ENCODE assay signal across 8 cellular contexts in the genomic region with DNA sequence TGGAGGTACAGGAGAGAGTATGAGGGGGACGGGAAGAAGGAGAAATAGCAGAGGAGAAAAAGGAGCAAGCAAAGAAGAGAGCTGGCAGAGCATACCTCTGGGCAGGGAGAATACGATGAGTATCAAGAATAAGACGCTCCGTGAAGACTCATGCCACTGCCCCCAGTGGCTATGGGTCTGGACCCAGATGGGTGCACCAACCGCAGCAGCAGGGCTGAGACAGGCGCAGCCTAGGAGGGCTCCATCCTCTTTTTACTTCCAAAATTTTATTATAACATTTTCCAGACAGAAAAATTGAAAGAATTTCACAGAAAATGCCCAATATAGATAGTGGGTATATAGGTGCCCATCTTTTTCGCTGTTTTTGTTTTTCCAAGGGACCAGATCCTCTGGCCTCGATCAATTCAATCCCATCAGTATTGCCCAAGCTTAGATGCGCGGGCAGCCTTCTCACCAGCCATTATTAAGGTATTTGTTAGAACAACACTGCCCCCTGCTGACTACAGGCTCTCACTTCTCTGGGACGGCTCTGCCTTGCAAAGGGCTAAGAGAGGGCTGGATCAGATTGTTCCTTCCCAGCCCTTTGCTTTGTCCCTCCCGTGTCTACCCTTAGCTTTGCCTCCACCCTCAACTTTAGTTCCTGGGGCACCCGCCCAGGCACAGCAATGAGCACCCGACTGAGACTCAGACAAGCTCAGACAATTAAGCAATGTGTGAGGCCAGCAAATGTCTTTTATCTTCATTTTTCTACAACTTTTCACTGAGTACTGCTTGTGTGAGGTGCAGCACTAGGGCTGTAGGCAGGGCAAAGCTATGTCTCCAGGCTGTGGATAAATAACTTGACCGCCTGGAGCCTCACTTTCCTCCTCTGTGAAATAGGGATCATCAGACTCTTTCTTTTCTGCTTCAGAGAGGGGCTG. TPM values are rescaled to one million over a fixed set of nuclear protein-coding genes. Genes with fewer than 3 reads are reported as not detected.
DNase-seq lines count a peak whose midpoint lies in the region; ATAC-seq, FAIRE-seq and TF ChIP-seq lines count a peak whose summit lies in the region.

No MANE protein-coding gene starts in this region.

- ATAC-seq in GM23338 (peak; percentile 97), pancreas (peak; percentile 89 to 97 (median 92))

- H3F3A ChIP-seq in GM23338 (replicated peaks; ENCODE audit: low read depth), result no peaks in the 10 kb centered on the region

- TF ChIP-seq CTCF in GM23338 (conservative IDR thresholded peaks at IDR 0.05; ENCODE audit: low read depth in 2 of 2) (peak; percentile 78 to 94), RWPE1 (conservative IDR thresholded peaks at IDR 0.05; ENCODE audit: low read depth) (peak; percentile 56), pancreas (IDR thresholded peaks at IDR 0.05) (peak; percentile 70 to 78 (median 74)), tibial nerve (IDR thresholded peaks at IDR 0.05) (peak; percentile 46 to 61 (median 57))

- no peak for TF ChIP-seq EP300 in tibial nerve (IDR thresholded peaks at IDR 0.05)

- DNase-seq in EH (ENCODE audit: low read depth) (peak; percentile 79), GM23338 (ENCODE audit: low spot score) (peak; percentile 98), LoVo (ENCODE audit: low spot score) (peak; percentile 70), RWPE1 (ENCODE audit: low spot score) (peak; percentile 60), germinal center (ENCODE audit: low spot score) (peak; percentile 55), pancreas (peak; percentile 67 to 86 (median 82)), tibial nerve (ENCODE audit: low spot score in 2 of 2) (peak; percentile 71 to 92)
- DNase-seq in activated T-helper 2 cell treated with anti-CD3 and anti-CD28 coated beads, Interferon-gamma antibody, Interleukin-2, Interleukin-4, amounts not matched to agents 10 μg/mL and 5 μg/mL and 100 μg/mL, durations not matched to agents 14 hours and 24 hours and 36 hours (ENCODE audit: low spot score), result peak; percentile 57

- H3K27ac ChIP-seq in GM23338 (ENCODE audit: low read depth) (no peak overlapping the region), RWPE1 (peak overlapping the region; percentile 56), pancreas (no peak overlapping the region), tibial nerve (no peak overlapping the region)

- no peak for FAIRE-seq in pancreas (lab: Jason Lieb, UNC)

- no peak overlapping the region for H3K4me2 ChIP-seq in GM23338

- H3K4me1 Mint-ChIP-seq in GM23338, result peaks cover 24% of the 10 kb centered on the region
- peaks cover 19% of the 10 kb centered on the region for H3K4me1 Mint-ChIP-seq in activated T-helper 2 cell treated with anti-CD3 and anti-CD28 coated beads, Interferon-gamma antibody, Interleukin-2, Interleukin-4, amounts not matched to agents 10 μg/mL and 5 μg/mL and 100 μg/mL, durations not matched to agents 14 hours and 24 hours and 36 hours (ENCODE audit: low read depth)

- no peaks in the 10 kb centered on the region for H3K4me1 ChIP-seq in GM23338 (ENCODE audit: insufficient read depth)
- H3K4me1 ChIP-seq in pancreas, result no peaks in the 10 kb centered on the region
- peaks cover 0 to 4% (median 0%) of the 10 kb centered on the region in 4 donors for H3K4me1 ChIP-seq in tibial nerve

- H4K20me1 ChIP-seq in GM23338 (replicated peaks; ENCODE audit: insufficient read depth), result no peaks in the 10 kb centered on the region

- no peak overlapping the region for H3K4me3 ChIP-seq in GM23338
- no peak overlapping the region for H3K4me3 ChIP-seq in pancreas
- no peak overlapping the region for H3K4me3 ChIP-seq in tibial nerve

- CTCF ChIA-PET in RWPE1 (lab: Yijun Ruan, JAX), result interaction anchor here (0.5 to 1.6 kb wide), 14 partner anchors 9 to 1097 kb away, joined by 3 to 4 read pairs (median 3); no protein-coding TSS in a partner anchor

- no peaks in the 10 kb centered on the region for H3K9me3 Mint-ChIP-seq in GM23338
- no peaks in the 10 kb centered on the region for H3K9me3 Mint-ChIP-seq in activated T-helper 2 cell treated with anti-CD3 and anti-CD28 coated beads, Interferon-gamma antibody, Interleukin-2, Interleukin-4, amounts not matched to agents 10 μg/mL and 5 μg/mL and 100 μg/mL, durations not matched to agents 14 hours and 24 hours and 36 hours

- H3K27me3 Mint-ChIP-seq in GM23338 (ENCODE audit: insufficient read depth, low read depth, poor library complexity), result peaks cover 12% of the 10 kb centered on the region
- H3K27me3 Mint-ChIP-seq in activated T-helper 2 cell treated with anti-CD3 and anti-CD28 coated beads, Interferon-gamma antibody, Interleukin-2, Interleukin-4, amounts not matched to agents 10 μg/mL and 5 μg/mL and 100 μg/mL, durations not matched to agents 14 hours and 24 hours and 36 hours (ENCODE audit: low read depth), result peaks cover 17% of the 10 kb centered on the region

- TF ChIP-seq POLR2A in tibial nerve (IDR thresholded peaks at IDR 0.05), result no peak

- POLR2A ChIA-PET in RWPE1 (lab: Yijun Ruan, JAX; ENCODE audit: low non-redundant PET), result no interaction called here

- H2AFZ ChIP-seq in GM23338, result peak overlapping the region; percentile 83

- H3K9me3 ChIP-seq in pancreas (no peaks in the 10 kb centered on the region), tibial nerve (no peaks in the 10 kb centered on the region)

- intact Hi-C loops in activated T-helper 2 cell treated with anti-CD3 and anti-CD28 coated beads, Interferon-gamma antibody, Interleukin-2, Interleukin-4, amounts not matched to agents 10 μg/mL and 5 μg/mL and 100 μg/mL, durations not matched to agents 14 hours and 24 hours and 36 hours (cut with micrococcal nuclease), result loop anchor here (5.0 kb wide), 1 partner anchor 914 kb away; no protein-coding TSS in a partner anchor
- intact Hi-C loops in pancreas (cut with DNase I), result loop anchor here in 1 of 3 donors (10.0 kb wide), 1 partner anchor 361 kb away; no protein-coding TSS in a partner anchor

- H3K27me3 ChIP-seq in GM23338 (ENCODE audit: insufficient read depth), result no peaks in the 10 kb centered on the region
- H3K27me3 ChIP-seq in pancreas, result peaks cover 0 to 6% (median 0%) of the 10 kb centered on the region in 4 donors
- peaks cover 0 to 16% of the 10 kb centered on the region in 2 donors for H3K27me3 ChIP-seq in tibial nerve

- H3K36me3 Mint-ChIP-seq in GM23338 (ENCODE audit: low read depth), result no peaks in the 10 kb centered on the region
- H3K36me3 Mint-ChIP-seq in activated T-helper 2 cell treated with anti-CD3 and anti-CD28 coated beads, Interferon-gamma antibody, Interleukin-2, Interleukin-4, amounts not matched to agents 10 μg/mL and 5 μg/mL and 100 μg/mL, durations not matched to agents 14 hours and 24 hours and 36 hours (ENCODE audit: low read depth), result no peaks in the 10 kb centered on the region

- H3K27ac Mint-ChIP-seq in GM23338, result no peak overlapping the region
- no peak overlapping the region for H3K27ac Mint-ChIP-seq in activated T-helper 2 cell treated with anti-CD3 and anti-CD28 coated beads, Interferon-gamma antibody, Interleukin-2, Interleukin-4, amounts not matched to agents 10 μg/mL and 5 μg/mL and 100 μg/mL, durations not matched to agents 14 hours and 24 hours and 36 hours

- H3K79me2 ChIP-seq in GM23338 (replicated peaks; ENCODE audit: insufficient read depth), result no peaks in the 10 kb centered on the region

- H3K9me2 ChIP-seq in GM23338 (ENCODE audit: insufficient read depth), result no peaks in the 10 kb centered on the region

- H3K4me3 Mint-ChIP-seq in GM23338, result no peak overlapping the region
- no peak overlapping the region for H3K4me3 Mint-ChIP-seq in activated T-helper 2 cell treated with anti-CD3 and anti-CD28 coated beads, Interferon-gamma antibody, Interleukin-2, Interleukin-4, amounts not matched to agents 10 μg/mL and 5 μg/mL and 100 μg/mL, durations not matched to agents 14 hours and 24 hours and 36 hours (ENCODE audit: low read depth)

- H3K36me3 ChIP-seq in GM23338 (ENCODE audit: insufficient read depth) (no peaks in the 10 kb centered on the region), pancreas (no peaks in the 10 kb centered on the region), tibial nerve (no peaks in the 10 kb centered on the region)

- WGBS in pancreas, 2 donors, result 23 to 29% methylated on average over 15 of the region's 15 CpGs
- WGBS in tibial nerve, 2 donors, result 40 to 43% methylated on average over 15 of the region's 15 CpGs

TF ChIP-seq in GM23338, 12 proteins besides CTCF, POLR2A, EP300 and RAD21 (continues in another document):
- TF ChIP-seq NANOG (IDR thresholded peaks at IDR 0.05; ENCODE audit: borderline replicate concordance), result no peak
- TF ChIP-seq EZH2phosphoT487 (IDR thresholded peaks at IDR 0.05; ENCODE audit: unreplicated experiment), result no peak
- no peak for TF ChIP-seq EZH2 (IDR thresholded peaks at IDR 0.05; ENCODE audit: low read depth, unreplicated experiment)
- TF ChIP-seq STAT1 (IDR thresholded peaks at IDR 0.05; ENCODE audit: unreplicated experiment), result no peak
- no peak for TF ChIP-seq JUNB (IDR thresholded peaks at IDR 0.05; ENCODE audit: unreplicated experiment)
- TF ChIP-seq ETS1 (IDR thresholded peaks at IDR 0.05), result no peak

RNA-seq across cellular contexts. Expression of gene CAMK1G, which starts 17.5 kb away (rescaled TPM):
- 0.76 and 2.8 TPM in 2 replicates for total RNA-seq in GM23338 (2014; rRNA removed; shearing (Covaris generic))
- 0.09 and 0.32 TPM in 2 replicates for polyA plus RNA-seq in GM23338 (2016; fragmentation: Nextera tagmentation; extraction: Ambion mirVana)
- not detected in 2 replicates for total RNA-seq in activated T-helper 2 cell treated with anti-CD3 and anti-CD28 coated beads, Interferon-gamma antibody, Interleukin-2, Interleukin-4, amounts not matched to agents 10 μg/mL and 5 μg/mL and 100 μg/mL, durations not matched to agents 14 hours and 24 hours and 36 hours
- under 1 TPM in 4 of 6 donors, not detected in 2; 0.06 to 0.52 (median 0.21) TPM for total RNA-seq in pancreas
- polyA plus RNA-seq in pancreas, result 1 to 10 TPM in 1 of 2 donors, under 1 TPM in 1; 0.11 to 1.2 TPM
- 1 to 10 TPM in 1 of 4 donors, under 1 TPM in 1, not detected in 2; 0.21 to 4.9 TPM for total RNA-seq in tibial nerve
